In genomic region chr6:120211955-120212792, GRCh38 we compare ENCODE assay signal across 16 cellular contexts.
DNase-seq lines count a peak whose midpoint lies in the region; ATAC-seq and TF ChIP-seq lines count a peak whose summit lies in the region.
"Had no signal": no experiment of that assay in that cellular context is flagged by ENCODE, and none has a peak within 500 bp of the region (broad histone marks: within the 10 kb centered on the region; RNA-seq: fewer than 3 reads in every experiment).

No MANE protein-coding gene starts in this region.

- H3K27me3 ChIP-seq in right lobe of liver (no peaks in the 10 kb centered on the region), uterus (no peaks in the 10 kb centered on the region)
- H3K27me3 ChIP-seq: testis had no signal

- intact Hi-C loops in right lobe of liver (cut with DNase I): no loop called here
- intact Hi-C loops in uterus (cut with DNase I; ENCODE audit: low total_unique reads): no loop called here

- WGBS in right lobe of liver (ENCODE audit: insufficient coverage, low coverage, low lambda C conversion rate, missing lambda C conversion rate): 17% methylated on average over 4 of the region's 4 CpGs

- TF ChIP-seq POLR2A in right lobe of liver (IDR thresholded peaks at IDR 0.05) (no peak), uterus (IDR thresholded peaks at IDR 0.05) (no peak)

- peak overlapping the region in 2 of 3 donors; percentile 20 to 32 for H3K27ac ChIP-seq in right lobe of liver
- H3K27ac ChIP-seq in uterus: no peak overlapping the region
- H3K27ac ChIP-seq: prostate gland, testis had no signal

- no peak for TF ChIP-seq CTCF in cardiac fibroblast (IDR thresholded peaks at IDR 0.05; ENCODE audit: low read depth, low read length)
- TF ChIP-seq CTCF in right lobe of liver (IDR thresholded peaks at IDR 0.05): no peak
- no peak for TF ChIP-seq CTCF in uterus (IDR thresholded peaks at IDR 0.05)

- no peak overlapping the region for H3K4me3 ChIP-seq in cardiac fibroblast (replicated peaks in 1 of 2; ENCODE audit: low read depth in 2 of 2, low read length in 2 of 2)
- no peak overlapping the region for H3K4me3 ChIP-seq in right lobe of liver
- H3K4me3 ChIP-seq in uterus: no peak overlapping the region
- H3K4me3 ChIP-seq: prostate gland, testis had no signal

- H3K36me3 ChIP-seq in right lobe of liver (no peaks in the 10 kb centered on the region), uterus (no peaks in the 10 kb centered on the region)
- H3K36me3 ChIP-seq: prostate gland had no signal

- H3K4me1 ChIP-seq in right lobe of liver (peaks cover 0 to 13% (median 5%) of the 10 kb centered on the region in 4 donors), uterus (no peaks in the 10 kb centered on the region)
- H3K4me1 ChIP-seq: prostate gland, testis had no signal

- no peaks in the 10 kb centered on the region for H3K9me3 ChIP-seq in right lobe of liver
- H3K9me3 ChIP-seq in uterus: no peaks in the 10 kb centered on the region
- H3K9me3 ChIP-seq: prostate gland, testis had no signal

- DNase-seq in H4 (ENCODE audit: low spot score) (peak; percentile 7), NOMO-1 treated with dmso at 0.1 percent for 144 hours (lab: John Stamatoyannopoulos, UW; ENCODE audit: unreplicated experiment) (peak; percentile 48), cardiac fibroblast (ENCODE audit: low read depth in 2 of 2) (peak; percentile 11 to 59), right lobe of liver (peak in 1 of 3 donors; percentile 54), uterus (no peak)
- DNase-seq: activated CD8-positive, alpha-beta memory T cell treated with anti-CD3 and anti-CD28 coated beads, Interleukin-2, amount 50 U/mL, for 48 hours; central memory CD4-positive, alpha-beta T cell; left colon; MM.1S; NCI-H2227 treated with DMSO at 0.1 percent for 48 hours; T-helper 1 cell; testis had no signal

- ATAC-seq in right lobe of liver: peak; percentile 91 to 99 (median 98)
- no peak for ATAC-seq in GM18517 (IDR thresholded peaks at IDR 0.05; ENCODE audit: unreplicated experiment)
- no peak for ATAC-seq in HG02610 (IDR thresholded peaks at IDR 0.05; ENCODE audit: unreplicated experiment)
- no peak for ATAC-seq in GM19395 (IDR thresholded peaks at IDR 0.05; ENCODE audit: unreplicated experiment)
- ATAC-seq: left colon had no signal

Comparison
In these comparisons a context has a peak if more than half of its experiments do, and no peak if none do; other contexts are left out.
1. DNase-seq: peak in H4 (single experiment), NOMO-1 treated with dmso at 0.1 percent for 144 hours (single experiment) and cardiac fibroblast (2 of 2); none in uterus (0 of 2).
2. ATAC-seq: peak in right lobe of liver (4 of 4); none in GM18517 (single experiment), HG02610 (single experiment) and GM19395 (single experiment).
3. H3K27ac ChIP-seq: peak in right lobe of liver (2 of 3); none in uterus (0 of 2).